34 cellular contexts compared by ENCODE assay signal in genomic region chr2:13057671-13058070, GRCh38.
"Had no signal": no experiment of that assay in that cellular context is flagged by ENCODE, and none has a peak within 500 bp of the region (broad histone marks: within the 10 kb centered on the region; RNA-seq: fewer than 3 reads in every experiment).

No MANE protein-coding gene starts in this region.

- H3K27ac ChIP-seq: adrenal gland, ascending aorta, body of pancreas, brain microvascular endothelial cell, breast epithelium, cardiac muscle cell had no signal

- H3K4me3 ChIP-seq: adrenal gland, ascending aorta, body of pancreas, breast epithelium, cardiac muscle cell had no signal

- H3K9me3 ChIP-seq: adrenal gland, ascending aorta, body of pancreas, breast epithelium had no signal

- FAIRE-seq: astrocyte, bronchial epithelial cell had no signal

- H3K36me3 ChIP-seq: adrenal gland, ascending aorta, brain microvascular endothelial cell, breast epithelium, cardiac muscle cell had no signal

- H3K27me3 ChIP-seq: adrenal gland, ascending aorta, body of pancreas, brain microvascular endothelial cell, breast epithelium, cardiac muscle cell had no signal

- DNase-seq: activated effector memory CD4-positive, alpha-beta T cell treated with anti-CD3 and anti-CD28 coated beads, Interleukin-2, amount 50 U/mL, for 16 hours; activated effector memory CD4-positive, alpha-beta T cell treated with Interleukin-2 at 50 U/mL for 16 hours; activated gamma-delta T cell; activated gamma-delta T cell treated with Interleukin-2 at 50 U/mL for 16 hours; activated naive CD4-positive, alpha-beta T cell; activated naive CD4-positive, alpha-beta T cell treated with anti-CD3 and anti-CD28 coated beads for 36 hours; activated naive CD4-positive, alpha-beta T cell treated with anti-CD3 and anti-CD28 coated beads, Interleukin-2, amount 10 ng/mL, durations not matched to agents 7 days and 5 days; activated naive CD4-positive, alpha-beta T cell treated with anti-CD3 and anti-CD28 coated beads, Interleukin-2, amount 50 U/mL, for 16 hours; activated naive CD4-positive, alpha-beta T cell treated with Interleukin-2 at 50 U/mL for 16 hours; activated naive CD8-positive, alpha-beta T cell treated with anti-CD3 and anti-CD28 coated beads for 36 hours; activated naive CD8-positive, alpha-beta T cell treated with anti-CD3 and anti-CD28 coated beads, Interleukin-2, amount 10 ng/mL, durations not matched to agents 7 days and 5 days; activated naive CD8-positive, alpha-beta T cell treated with anti-CD3 and anti-CD28 coated beads, Interleukin-2, amount 50 U/mL, for 24 hours; activated T-cell treated with anti-CD3 and anti-CD28 coated beads, Interleukin-2, amount 50 U/mL, for 1 hour; activated T-cell treated with anti-CD3 and anti-CD28 coated beads, Interleukin-2, amount 50 U/mL, for 24 hours; activated T-cell treated with anti-CD3 and anti-CD28 coated beads, Interleukin-2, amount 50 U/mL, for 4 hours; activated T-cell treated with anti-CD3 and anti-CD28 coated beads, Interleukin-2, amount 50 U/mL, for 48 hours; activated T-cell treated with anti-CD3 and anti-CD28 coated beads, Interleukin-2, amount 50 U/mL, for 72 hours; adrenal gland; amniotic stem cell; amygdala; anterior cingulate cortex; aorta; body of pancreas; brain microvascular endothelial cell; caudate nucleus; central memory CD4-positive, alpha-beta T cell; cerebellar nuclear complex had no signal

- H3K4me1 ChIP-seq: adrenal gland, ascending aorta, body of pancreas, breast epithelium had no signal

- ATAC-seq: activated naive CD4-positive, alpha-beta T cell treated with anti-CD3 and anti-CD28 coated beads, Interleukin-2, amount 50 U/mL, for 72 hours; activated naive CD8-positive, alpha-beta T cell treated with anti-CD3 and anti-CD28 coated beads, Interleukin-2, amount 50 U/mL, for 24 hours; activated T-cell treated with anti-CD3 and anti-CD28 coated beads, Interleukin-2, amount 50 U/mL, for 4 hours; activated T-cell treated with anti-CD3 and anti-CD28 coated beads, Interleukin-2, amount 50 U/mL, for 72 hours; activated T-helper 17 cell treated with anti-CD3 and anti-CD28 coated beads, Interleukin-2, amount 50 U/mL, for 72 hours; body of pancreas had no signal
